12 cellular contexts compared by ENCODE assay signal in genomic region chr3:41716391-41716910, GRCh38.
A peak's percentile ranks its signal among the peaks of the same experiment; 100 is the strongest.
DNase-seq lines count a peak whose midpoint lies in the region; ATAC-seq, FAIRE-seq and TF ChIP-seq lines count a peak whose summit lies in the region.
"Had no signal": no experiment of that assay in that cellular context is flagged by ENCODE, and none has a peak within 500 bp of the region (broad histone marks: within the 10 kb centered on the region; RNA-seq: fewer than 3 reads in every experiment).

No MANE protein-coding gene starts in this region.

- in situ Hi-C loops in SK-MEL-5 (cut with HindIII; ENCODE audit: low pct_unique_long_range_greater_than_20kb, low sequenced_read_pairs) = no loop called here

- H3K9me3 ChIP-seq in small intestine (ENCODE audit: control insufficient read depth, low read depth) = no peaks in the 10 kb centered on the region

- H3K4me3 ChIP-seq in fibroblast of mammary gland (ENCODE audit: control insufficient read depth, low read depth, low read length) = no peak overlapping the region
- no peak overlapping the region for H3K4me3 ChIP-seq in small intestine (ENCODE audit: low read depth in 1 of 2, low read length in 2 of 2)
- H3K4me3 ChIP-seq: GM12878 had no signal

- ATAC-seq in GM19463 (IDR thresholded peaks at IDR 0.05; ENCODE audit: unreplicated experiment) (no peak), GM19395 (IDR thresholded peaks at IDR 0.05; ENCODE audit: unreplicated experiment) (no peak)
- ATAC-seq: esophagus mucosa, GM12878 had no signal

- WGBS in small intestine, 3 donors = 90 to 94% (median 93%) methylated on average over 3 of the region's 3 CpGs

- FAIRE-seq in small intestine (lab: Jason Lieb, UNC) = peak; percentile 83
- FAIRE-seq: GM12878 had no signal

- no peaks in the 10 kb centered on the region for H3K27me3 ChIP-seq in small intestine (ENCODE audit: control insufficient read depth in 2 of 2, insufficient read depth in 2 of 2, low read length in 2 of 2)

- DNase-seq in NCI-H1694 treated with DMSO at 0.1 percent for 48 hours (lab: John Stamatoyannopoulos, UW) (peak; percentile 1), NCI-H1694 (lab: John Stamatoyannopoulos, UW) (no peak), SK-MEL-5 (ENCODE audit: low read depth, low spot score) (peak; percentile 38), fibroblast of mammary gland (ENCODE audit: low read depth) (peak; percentile 36), small intestine (no peak), AG08396 (ENCODE audit: low spot score) (no peak)
- DNase-seq: activated T-cell treated with anti-CD3 and anti-CD28 coated beads, Interleukin-2, amount 50 U/mL, for 24 hours; AML-193 had no signal

- no peak overlapping the region for H3K27ac ChIP-seq in small intestine (ENCODE audit: low read depth in 1 of 2, low read length in 1 of 2)

- peak; percentile 47 for TF ChIP-seq CTCF in fibroblast of mammary gland (conservative IDR thresholded peaks at IDR 0.05; ENCODE audit: control insufficient read depth, insufficient read depth, low read depth, low read length)

- H3K4me1 ChIP-seq in small intestine (ENCODE audit: control insufficient read depth in 2 of 2, insufficient read depth in 1 of 2, low read depth in 1 of 2, low read length in 1 of 2) = no peaks in the 10 kb centered on the region

- H3K36me3 ChIP-seq in small intestine (ENCODE audit: control insufficient read depth in 2 of 2, insufficient read depth in 2 of 2, low read length in 2 of 2) = no peaks in the 10 kb centered on the region

Comparison
In these comparisons a context has a peak if more than half of its experiments do, and no peak if none do; other contexts are left out.
1. DNase-seq: peak in NCI-H1694 treated with DMSO at 0.1 percent for 48 hours (single experiment), SK-MEL-5 (single experiment) and fibroblast of mammary gland (single experiment); none in NCI-H1694 (single experiment), small intestine (single experiment) and AG08396 (single experiment).